In the genomic region with DNA sequence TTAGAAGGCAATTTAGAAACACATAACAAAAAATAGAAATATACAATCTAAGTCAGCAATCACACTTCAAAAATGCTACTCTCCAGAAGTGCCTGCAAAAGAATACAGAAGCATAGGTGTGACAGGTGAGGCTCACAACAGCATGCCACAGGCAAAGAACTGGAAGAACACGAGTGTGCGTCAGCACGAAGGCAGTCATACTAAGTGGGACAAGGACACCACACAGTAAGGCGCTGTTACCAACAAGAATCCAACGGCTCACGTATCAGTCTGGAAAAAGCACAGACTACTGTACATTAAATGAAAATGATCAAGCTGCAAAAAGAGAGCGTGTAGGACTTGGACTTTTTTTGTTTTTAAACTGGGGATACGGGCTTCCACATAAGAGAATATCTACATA, we compare ENCODE assay signal across 18 cellular contexts.
"Had no signal": no experiment of that assay in that cellular context is flagged by ENCODE, and none has a peak within 500 bp of the region (broad histone marks: within the 10 kb centered on the region; RNA-seq: fewer than 3 reads in every experiment).

No MANE protein-coding gene starts in this region.

- H3K4me1 Mint-ChIP-seq: nephron had no signal

- H3K4me1 ChIP-seq: parathyroid adenoma, upper lobe of right lung had no signal

- DNase-seq: central memory CD4-positive, alpha-beta T cell; cortex of kidney; dorsolateral prefrontal cortex; effector CD8-positive, alpha-beta T cell; foreskin melanocyte; heart right ventricle; hypothalamus; kidney glomerular epithelial cell; mammary epithelial cell; mucosa of descending colon; stimulated activated CD4-positive, alpha-beta T cell treated with anti-CD3 and anti-CD28 coated beads, Interleukin-2, amount 100 ng/mL, for 48 hours; stimulated activated naive CD4-positive, alpha-beta T cell treated with Interleukin-2 at 50 U/mL for 16 hours; tibial artery; upper lobe of right lung had no signal

- H3K27ac ChIP-seq: heart right ventricle, parathyroid adenoma, right atrium auricular region, tibial artery, upper lobe of right lung had no signal

- H3K36me3 ChIP-seq: upper lobe of right lung had no signal

- H3K27me3 ChIP-seq: dorsolateral prefrontal cortex, heart right ventricle, right atrium auricular region, tibial artery, upper lobe of right lung had no signal

- H3K27ac Mint-ChIP-seq: nephron had no signal

- H3K9ac ChIP-seq: parathyroid adenoma had no signal

- H3K4me2 ChIP-seq: smooth muscle cell had no signal

- H3K9me3 ChIP-seq: heart right ventricle, mucosa of descending colon, right atrium auricular region, tibial artery, upper lobe of right lung had no signal

- ATAC-seq: heart right ventricle, mucosa of descending colon, upper lobe of right lung had no signal

- H3K4me3 ChIP-seq: dorsolateral prefrontal cortex, heart right ventricle, mucosa of descending colon, right atrium auricular region, smooth muscle cell, tibial artery, upper lobe of right lung had no signal

- H3K4me3 Mint-ChIP-seq: nephron had no signal
